ENCODE assay signal across 23 cellular contexts in genomic region chr15:87828608-87829007, GRCh38.
"Had no signal": no experiment of that assay in that cellular context is flagged by ENCODE, and none has a peak within 500 bp of the region (broad histone marks: within the 10 kb centered on the region; RNA-seq: fewer than 3 reads in every experiment).

No MANE protein-coding gene starts in this region.

- H3K27me3 ChIP-seq: esophagus muscularis mucosa, foreskin keratinocyte, gastroesophageal sphincter, heart left ventricle, hepatocyte, left lung had no signal

- H3K36me3 ChIP-seq: esophagus muscularis mucosa, gastroesophageal sphincter, heart left ventricle, left lung, lower lobe of right lung had no signal

- H3K9me3 ChIP-seq: esophagus muscularis mucosa, gastroesophageal sphincter, heart left ventricle, left lung, lower lobe of right lung, mucosa of descending colon had no signal

- ATAC-seq: foreskin keratinocyte, gastroesophageal sphincter, heart left ventricle, left lung, left ventricle myocardium superior, lower lobe of right lung, mucosa of descending colon had no signal

- H3K4me1 ChIP-seq: esophagus muscularis mucosa, foreskin keratinocyte, gastroesophageal sphincter, left lung, lower lobe of right lung had no signal

- FAIRE-seq: colon, endothelial cell of umbilical vein, frontal cortex, islet of Langerhans, keratinocyte had no signal

- DNase-seq: dermis blood vessel endothelial cell; dorsolateral prefrontal cortex; effector CD4-positive, alpha-beta T cell; effector memory CD4-positive, alpha-beta T cell; foreskin keratinocyte; heart left ventricle; hypothalamus; left cardiac atrium; left lung; left ventricle myocardium superior; lower lobe of right lung; mesenchymal stem cell; mucosa of descending colon; naive B cell had no signal

- H2AFZ ChIP-seq: hepatocyte had no signal

- H3K4me3 ChIP-seq: coronary artery, dorsolateral prefrontal cortex, esophagus muscularis mucosa, gastroesophageal sphincter, heart left ventricle, hepatocyte, left lung, lower lobe of right lung, mucosa of descending colon had no signal

- H3K4me2 ChIP-seq: hepatocyte had no signal

- H3K79me2 ChIP-seq: hepatocyte had no signal

- H3K27ac ChIP-seq: coronary artery, dorsolateral prefrontal cortex, esophagus muscularis mucosa, foreskin keratinocyte, gastroesophageal sphincter, heart left ventricle, hepatocyte, lower lobe of right lung had no signal
